ENCODE assay signal across 8 cellular contexts in genomic region chr16:49854227-49855203, GRCh38. TPM values are rescaled to one million over a fixed set of nuclear protein-coding genes. Genes with fewer than 3 reads are reported as not detected.
DNase-seq lines count a peak whose midpoint lies in the region; ATAC-seq and TF ChIP-seq lines count a peak whose summit lies in the region.

No MANE protein-coding gene starts in this region.

- H3K9me3 ChIP-seq in body of pancreas, result no peaks in the 10 kb centered on the region
- no peaks in the 10 kb centered on the region for H3K9me3 ChIP-seq in liver (ENCODE audit: control insufficient read depth in 4 of 4, low read length in 3 of 4)
- H3K9me3 ChIP-seq in thyroid gland, result no peaks in the 10 kb centered on the region

- H3K9ac ChIP-seq in liver (ENCODE audit: low read depth in 1 of 2, low read length in 2 of 2), result no peak overlapping the region

- peak in 1 of 2 donors; percentile 7 for TF ChIP-seq RAD21 in liver (IDR thresholded peaks at IDR 0.05)

- H3K4me1 ChIP-seq in body of pancreas, result peaks cover 49% of the 10 kb centered on the region
- H3K4me1 ChIP-seq in liver (ENCODE audit: control insufficient read depth in 4 of 4, insufficient read depth in 4 of 4, low read length in 3 of 4), result peaks cover 9 to 34% (median 22%) of the 10 kb centered on the region in 4 donors
- peaks cover 27 to 32% of the 10 kb centered on the region in 2 donors for H3K4me1 ChIP-seq in thyroid gland

- intact Hi-C loops in body of pancreas (cut with DNase I), result no loop called here
- intact Hi-C loops in thyroid gland (cut with DNase I), result loop anchor here (5.0 kb wide), 1 partner anchor 367 kb away; no protein-coding TSS in a partner anchor

- peak in 1 of 3 donors; percentile 18 for TF ChIP-seq POLR2A in body of pancreas (IDR thresholded peaks at IDR 0.05)
- TF ChIP-seq POLR2A in thyroid gland (IDR thresholded peaks at IDR 0.05), result peak in 1 of 2 donors; percentile 5

- peak; percentile 4 for ATAC-seq in HG03521 (IDR thresholded peaks at IDR 0.05; ENCODE audit: unreplicated experiment)
- ATAC-seq in body of pancreas, result no peak
- ATAC-seq in HG03378 (IDR thresholded peaks at IDR 0.05; ENCODE audit: unreplicated experiment), result no peak

- H3K27me3 ChIP-seq in body of pancreas, result no peaks in the 10 kb centered on the region
- H3K27me3 ChIP-seq in liver (ENCODE audit: control insufficient read depth in 4 of 4, insufficient read depth in 4 of 4, low read length in 3 of 4), result peaks cover 0 to 4% (median under 1%) of the 10 kb centered on the region in 4 donors
- no peaks in the 10 kb centered on the region for H3K27me3 ChIP-seq in thyroid gland

- TF ChIP-seq CTCF in body of pancreas (IDR thresholded peaks at IDR 0.05), result peak in 1 of 7 experiments; percentile 12
- no peak for TF ChIP-seq CTCF in liver (IDR thresholded peaks at IDR 0.05; ENCODE audit: low read depth, low read length, missing input control)
- no peak for TF ChIP-seq CTCF in thyroid gland (IDR thresholded peaks at IDR 0.05)

- H3K36me3 ChIP-seq in body of pancreas (replicated peaks in 1 of 2; ENCODE audit: insufficient read depth in 1 of 2, low read depth in 2 of 2) (no peaks in the 10 kb centered on the region), liver (ENCODE audit: control insufficient read depth in 4 of 4, insufficient read depth in 3 of 4, low read depth in 1 of 4, low read length in 3 of 4) (no peaks in the 10 kb centered on the region), thyroid gland (no peaks in the 10 kb centered on the region)

- peak; percentile 40 for DNase-seq in NCI-H2227 (lab: John Stamatoyannopoulos, UW; ENCODE audit: unreplicated experiment)
- DNase-seq in NCI-H2227 treated with DMSO at 0.1 percent for 48 hours (lab: John Stamatoyannopoulos, UW), result no peak
- peak in 3 of 4 donors; percentile 33 to 44 (median 37) for DNase-seq in body of pancreas
- peak; percentile 29 to 42 for DNase-seq in thyroid gland
- no peak for DNase-seq in NCI-H2029 (lab: John Stamatoyannopoulos, UW)

- WGBS in body of pancreas, 2 donors, result 14 to 15% methylated on average over 15 to 73 of the region's 76 CpGs
- 23% methylated on average over 63 of the region's 76 CpGs for WGBS in liver
- WGBS in thyroid gland, 2 donors, result 12 to 23% methylated on average over 27 to 53 of the region's 76 CpGs

- H3K27ac ChIP-seq in body of pancreas (peak overlapping the region; percentile 63 to 97 (median 91)), liver (ENCODE audit: low read depth in 1 of 2, low read length in 2 of 2) (peak overlapping the region; percentile 55 to 77), thyroid gland (peak overlapping the region; percentile 58 to 89 (median 69))

- peak overlapping the region in 1 of 2 donors; percentile 34 for H3K4me3 ChIP-seq in body of pancreas
- peak overlapping the region in 2 of 3 donors; percentile 37 to 59 for H3K4me3 ChIP-seq in liver (ENCODE audit: low read depth in 1 of 3, low read length in 3 of 3)
- H3K4me3 ChIP-seq in thyroid gland (replicated peaks in 1 of 3), result peak overlapping the region; percentile 1 to 80 (median 34)

TF ChIP-seq in liver, 16 proteins besides CTCF, POLR2A, EP300 and RAD21:
- TF ChIP-seq NR2F2 (IDR thresholded peaks at IDR 0.05), result peak; percentile 79
- TF ChIP-seq REST (IDR thresholded peaks at IDR 0.05), result no peak

RNA-seq across cellular contexts. Expression of gene ZNF423, which starts 1.4 kb away (rescaled TPM):
- 1 to 10 TPM; 4.2 to 9.2 TPM for total RNA-seq in body of pancreas
- 1 to 10 TPM in 1 of 2 donors, under 1 TPM in 1; 0.42 to 1.6 TPM for total RNA-seq in liver
- under 1 TPM; 0.24 to 0.37 TPM for polyA plus RNA-seq in liver
- 10 to 100 TPM in 1 of 4 donors, 1 to 10 TPM in 3; 7.4 to 10.0 (median 8.5) TPM for total RNA-seq in thyroid gland

Comparison
In these comparisons a context has a peak if more than half of its experiments do, and no peak if none do; other contexts are left out.
1. DNase-seq: peak in NCI-H2227 (single experiment), body of pancreas (3 of 4) and thyroid gland (2 of 2); none in NCI-H2227 treated with DMSO at 0.1 percent for 48 hours (single experiment) and NCI-H2029 (single experiment).
2. Peak in every context shown above with its lines, with median percentiles within 50 percentile points of each other: H3K27ac ChIP-seq.